Comparison of ENCODE assay signal across 23 cellular contexts in the genomic region with DNA sequence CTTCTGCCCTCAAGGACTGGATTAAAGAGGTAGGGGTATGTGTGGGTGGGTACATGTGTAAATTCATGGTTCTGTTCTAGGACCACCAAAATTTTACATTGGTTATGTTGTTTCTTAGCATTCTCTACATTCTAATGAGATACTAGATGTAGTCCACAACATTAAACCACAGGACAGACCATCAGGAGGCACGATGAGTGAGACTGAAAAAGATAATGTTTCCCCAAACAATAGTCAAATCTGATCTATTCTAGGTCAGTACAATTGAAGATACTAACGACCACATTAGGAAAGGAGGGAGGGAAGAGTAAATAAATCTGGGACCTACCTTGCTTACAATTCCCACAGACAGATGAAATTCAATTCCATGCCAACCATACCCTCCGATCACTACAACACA. TPM values are rescaled to one million over a fixed set of nuclear protein-coding genes. Genes with fewer than 3 reads are reported as not detected.
DNase-seq lines count a peak whose midpoint lies in the region; ATAC-seq, FAIRE-seq and TF ChIP-seq lines count a peak whose summit lies in the region.
"Had no signal": no experiment of that assay in that cellular context is flagged by ENCODE, and none has a peak within 500 bp of the region (broad histone marks: within the 10 kb centered on the region; RNA-seq: fewer than 3 reads in every experiment).

No MANE protein-coding gene starts in this region.

- H2AFZ ChIP-seq in Karpas-422 (ENCODE audit: low read length) (no peak overlapping the region), smooth muscle cell (ENCODE audit: low read depth) (no peak overlapping the region), mesenchymal stem cell (ENCODE audit: low read depth, low read length) (no peak overlapping the region)

- H3F3A ChIP-seq in smooth muscle cell (ENCODE audit: low read depth): peaks cover 5% of the 10 kb centered on the region

- H2AK5ac ChIP-seq in mesenchymal stem cell (ENCODE audit: low read length, severe bottlenecking): no peak overlapping the region

- WGBS in smooth muscle cell (ENCODE audit: low lambda C conversion rate): 60% methylated on average over 3 of the region's 3 CpGs
- WGBS in mesenchymal stem cell: 76% methylated on average over 2 of the region's 3 CpGs
- 71 to 81% methylated on average over 2 to 3 of the region's 3 CpGs for WGBS in gastroesophageal sphincter (ENCODE audit: low coverage in 1 of 2), 2 donors

- CTCF ChIA-PET in WTC11 (lab: Charles Lee): interaction anchor here (1.0 kb wide), 1 partner anchor 158 kb away, joined by 3 read pairs; no protein-coding TSS in a partner anchor

- H3K27me3 ChIP-seq in Karpas-422 (ENCODE audit: low read length) (no peaks in the 10 kb centered on the region), smooth muscle cell (ENCODE audit: low read depth) (no peaks in the 10 kb centered on the region), mesenchymal stem cell (ENCODE audit: control insufficient read depth in 1 of 2, insufficient read depth in 1 of 2, low read length in 2 of 2) (no peaks in the 10 kb centered on the region), gastroesophageal sphincter (no peaks in the 10 kb centered on the region)
- H3K27me3 ChIP-seq: heart right ventricle, left lung had no signal

- no peaks in the 10 kb centered on the region for H3K36me3 Mint-ChIP-seq in WTC11

- FAIRE-seq in GM18507 (lab: Jason Lieb, UNC): peak; percentile 42
- FAIRE-seq: astrocyte, endothelial cell of umbilical vein had no signal

- no peak overlapping the region for H2BK5ac ChIP-seq in mesenchymal stem cell (ENCODE audit: low read depth, low read length, poor library complexity, severe bottlenecking)

- POLR2A ChIA-PET in WTC11 (lab: Charles Lee): interaction anchor here (0.7 kb wide), 1 partner anchor 10 kb away, joined by 3 read pairs; no protein-coding TSS in a partner anchor

- H4K8ac ChIP-seq in mesenchymal stem cell (ENCODE audit: low read length): no peak overlapping the region

- no peaks in the 10 kb centered on the region for H3K27me3 Mint-ChIP-seq in WTC11 (ENCODE audit: low read depth)
- H3K27me3 Mint-ChIP-seq: activated naive CD8-positive, alpha-beta T cell; CD4-positive, alpha-beta T cell; central memory CD8-positive, alpha-beta T cell had no signal

- no peak for ATAC-seq in WTC11
- ATAC-seq in HG03439 (IDR thresholded peaks at IDR 0.05; ENCODE audit: unreplicated experiment): no peak
- ATAC-seq in gastroesophageal sphincter: no peak

- H3K79me1 ChIP-seq in mesenchymal stem cell (replicated peaks; ENCODE audit: low read length, poor library complexity, severe bottlenecking): peaks cover 8% of the 10 kb centered on the region

- no peak overlapping the region for H3K14ac ChIP-seq in mesenchymal stem cell (ENCODE audit: low read length in 2 of 2)

- DNase-seq in GM18507 (ENCODE audit: extremely low spot score, insufficient read length, low read depth) (no peak), Karpas-422 (no peak), WTC11 (ENCODE audit: low spot score) (no peak), smooth muscle cell (lab: John Stamatoyannopoulos, UW; ENCODE audit: unreplicated experiment) (no peak), activated T-cell treated with anti-CD3 and anti-CD28 coated beads for 4 hours (no peak), mesenchymal stem cell (no peak)
- DNase-seq: activated CD4-positive, alpha-beta T cell treated with anti-CD3 and anti-CD28 coated beads for 4 hours; CD4-positive, alpha-beta T cell; heart right ventricle; HFFc6; left lung; NCI-H2107; NCI-H510A; stimulated activated CD4-positive, alpha-beta T cell treated with anti-CD3 and anti-CD28 coated beads, Interleukin-2, amount 100 ng/mL, for 24 hours; stimulated activated naive CD4-positive, alpha-beta T cell treated with Interleukin-2 at 50 U/mL for 16 hours had no signal

- H4K20me1 ChIP-seq in Karpas-422 (ENCODE audit: insufficient read depth, low read depth, low read length) (peaks cover 21% of the 10 kb centered on the region; the same call in 1 of the 2 replicates), smooth muscle cell (ENCODE audit: low read depth) (peaks cover 98% of the 10 kb centered on the region)

- no peak for TF ChIP-seq POLR2A in gastroesophageal sphincter (IDR thresholded peaks at IDR 0.05)

- H3K4me3 ChIP-seq in Karpas-422 (ENCODE audit: low read length) (peak overlapping the region; percentile 1; the same call in 1 of the 2 replicates), smooth muscle cell (no peak overlapping the region), mesenchymal stem cell (ENCODE audit: insufficient read depth in 1 of 2, low read depth in 1 of 2, low read length in 2 of 2) (no peak overlapping the region), gastroesophageal sphincter (no peak overlapping the region)
- H3K4me3 ChIP-seq: heart right ventricle, left lung, thoracic aorta had no signal

- H3K4me1 Mint-ChIP-seq in WTC11: peaks cover 24% of the 10 kb centered on the region

- H3K23ac ChIP-seq in mesenchymal stem cell (ENCODE audit: low read length in 2 of 2): no peak overlapping the region

- no peak overlapping the region for H3K4ac ChIP-seq in mesenchymal stem cell (ENCODE audit: low read depth in 1 of 2, low read length in 2 of 2)

- H3K27ac Mint-ChIP-seq in WTC11: peak overlapping the region; percentile 51; the same call in 1 of the 2 replicates
- H3K27ac Mint-ChIP-seq: CD4-positive, alpha-beta T cell; HFFc6 had no signal

- no peaks in the 10 kb centered on the region for H3K9me3 ChIP-seq in Karpas-422 (ENCODE audit: low read length)
- no peaks in the 10 kb centered on the region for H3K9me3 ChIP-seq in smooth muscle cell (replicated peaks; ENCODE audit: low read depth)
- no peaks in the 10 kb centered on the region for H3K9me3 ChIP-seq in mesenchymal stem cell (ENCODE audit: control insufficient read depth, low read length)
- no peaks in the 10 kb centered on the region for H3K9me3 ChIP-seq in gastroesophageal sphincter
- H3K9me3 ChIP-seq: heart right ventricle, left lung, thoracic aorta had no signal

- H3K27ac ChIP-seq in Karpas-422 (ENCODE audit: low read length) (peak overlapping the region; percentile 41), smooth muscle cell (ENCODE audit: low read depth) (peak overlapping the region; percentile 17), mesenchymal stem cell (ENCODE audit: low read length, poor library complexity, severe bottlenecking) (no peak overlapping the region), gastroesophageal sphincter (no peak overlapping the region)
- H3K27ac ChIP-seq: HL-60, left lung, thoracic aorta had no signal

- H3K9me2 ChIP-seq in Karpas-422 (replicated peaks; ENCODE audit: insufficient read depth, low read length): no peaks in the 10 kb centered on the region

- H3K4me2 ChIP-seq in Karpas-422 (ENCODE audit: low read depth, low read length, poor library complexity, severe bottlenecking) (peak overlapping the region; percentile 55), smooth muscle cell (no peak overlapping the region), mesenchymal stem cell (ENCODE audit: low read length, poor library complexity, severe bottlenecking) (no peak overlapping the region)

- H3K9ac ChIP-seq in Karpas-422 (ENCODE audit: low read length) (no peak overlapping the region), smooth muscle cell (ENCODE audit: low read depth) (no peak overlapping the region), mesenchymal stem cell (ENCODE audit: low read length) (no peak overlapping the region)

- TF ChIP-seq CTCF in WTC11 (IDR thresholded peaks at IDR 0.05): no peak
- TF ChIP-seq CTCF in smooth muscle cell (IDR thresholded peaks at IDR 0.05; ENCODE audit: borderline replicate concordance, insufficient read depth, poor library complexity, severe bottlenecking): no peak
- TF ChIP-seq CTCF in gastroesophageal sphincter (IDR thresholded peaks at IDR 0.05): no peak

- no peak overlapping the region for H4K91ac ChIP-seq in mesenchymal stem cell (ENCODE audit: low read length)

- H3K36me3 ChIP-seq in Karpas-422 (ENCODE audit: insufficient read depth, low read length) (no peaks in the 10 kb centered on the region), smooth muscle cell (ENCODE audit: low read depth) (peaks cover 4% of the 10 kb centered on the region), mesenchymal stem cell (ENCODE audit: control insufficient read depth in 1 of 2, insufficient read depth in 2 of 2, low read depth in 1 of 2, low read length in 2 of 2) (peaks cover 0 to 3% of the 10 kb centered on the region in 2 experiments), gastroesophageal sphincter (peaks cover 0 to 7% of the 10 kb centered on the region in 2 donors)
- H3K36me3 ChIP-seq: left lung, thoracic aorta had no signal

- H3K79me2 ChIP-seq in Karpas-422 (ENCODE audit: low read length) (peaks cover 91% of the 10 kb centered on the region), smooth muscle cell (ENCODE audit: low read depth) (peaks cover 99% of the 10 kb centered on the region)

- peaks cover 71% of the 10 kb centered on the region for H3K4me1 ChIP-seq in Karpas-422 (ENCODE audit: low read length)
- H3K4me1 ChIP-seq in smooth muscle cell (ENCODE audit: low read depth): peaks cover 18% of the 10 kb centered on the region
- H3K4me1 ChIP-seq in mesenchymal stem cell (ENCODE audit: control insufficient read depth, insufficient read depth, low read depth, low read length): peaks cover 2% of the 10 kb centered on the region
- H3K4me1 ChIP-seq in gastroesophageal sphincter: peaks cover 0 to 64% (median 25%) of the 10 kb centered on the region in 3 donors

- no peak overlapping the region for H2BK120ac ChIP-seq in mesenchymal stem cell (ENCODE audit: low read depth, low read length)

- no peaks in the 10 kb centered on the region for H3K9me3 Mint-ChIP-seq in WTC11
- H3K9me3 Mint-ChIP-seq: CD4-positive, alpha-beta T cell; central memory CD8-positive, alpha-beta T cell; HFFc6 had no signal

- H2BK15ac ChIP-seq in mesenchymal stem cell (ENCODE audit: low read depth, poor library complexity, severe bottlenecking): no peak overlapping the region

- no peak overlapping the region for H2BK12ac ChIP-seq in mesenchymal stem cell (ENCODE audit: low read length in 2 of 2)

- no peak overlapping the region for H3K4me3 Mint-ChIP-seq in WTC11
- H3K4me3 Mint-ChIP-seq: activated naive CD8-positive, alpha-beta T cell; CD4-positive, alpha-beta T cell; central memory CD8-positive, alpha-beta T cell; HFFc6 had no signal

- TF ChIP-seq EP300 in gastroesophageal sphincter (IDR thresholded peaks at IDR 0.05): no peak

- H3K18ac ChIP-seq in mesenchymal stem cell (ENCODE audit: low read depth in 1 of 2, low read length in 2 of 2): no peak overlapping the region

TF ChIP-seq in WTC11, 78 proteins besides CTCF, POLR2A, EP300 and RAD21 (continues in another document):
- no peak for TF ChIP-seq FOXK1 (CRISPR knock-in tag; IDR thresholded peaks at IDR 0.05)
- no peak for TF ChIP-seq ZNF416 (CRISPR knock-in tag; IDR thresholded peaks at IDR 0.05)
- TF ChIP-seq OVOL2 (CRISPR knock-in tag; IDR thresholded peaks at IDR 0.05; ENCODE audit: borderline replicate concordance): no peak

RNA-seq across cellular contexts. Expression of gene MRTFA, which starts 42.2 kb away (rescaled TPM):
- 37.2 and 51.6 TPM in 2 replicates for total RNA-seq in Karpas-422 (2014; rRNA removed; shearing (Covaris generic); ENCODE audit: low replicate concordance)
- 39.7 to 49.8 TPM (median 48.4 TPM) in 3 replicates for total RNA-seq in WTC11 (2021)
- 34.1 and 41.7 TPM in 2 replicates for total RNA-seq in smooth muscle cell
- 25.5 and 44.3 TPM in 2 replicates for polyA plus RNA-seq in smooth muscle cell
- 17.0 TPM for polyA plus RNA-seq in mesenchymal stem cell (2013, experiment 1 of 2)
- polyA plus RNA-seq in mesenchymal stem cell (2013, experiment 2 of 2): 16.5 TPM
- 10 to 100 TPM; 45.5 to 90.2 (median 78.3) TPM for total RNA-seq in gastroesophageal sphincter

Comparison
In these comparisons a context has a peak if more than half of its experiments do, and no peak if none do; other contexts are left out.
1. H3K27ac ChIP-seq: peak in Karpas-422 (single experiment) and smooth muscle cell (single experiment); none in mesenchymal stem cell (single experiment) and gastroesophageal sphincter (0 of 4).